In genomic region chr9:105930007-105930627, GRCh38 we compare ENCODE assay signal across 17 cellular contexts.
A peak's percentile ranks its signal among the peaks of the same experiment; 100 is the strongest.
DNase-seq lines count a peak whose midpoint lies in the region; ATAC-seq lines count a peak whose summit lies in the region.
"Had no signal": no experiment of that assay in that cellular context is flagged by ENCODE, and none has a peak within 500 bp of the region (broad histone marks: within the 10 kb centered on the region; RNA-seq: fewer than 3 reads in every experiment).

No MANE protein-coding gene starts in this region.

- DNase-seq in NCI-H1105 (lab: John Stamatoyannopoulos, UW), result peak; percentile 12
- DNase-seq in SK-N-DZ (ENCODE audit: low spot score), result peak; percentile 72
- peak; percentile 44 for DNase-seq in left cardiac atrium
- DNase-seq in pons (ENCODE audit: low spot score), result peak; percentile 17
- no peak for DNase-seq in SW 1271 (lab: John Stamatoyannopoulos, UW)
- DNase-seq in kidney tubule cell (ENCODE audit: low spot score), result no peak
- no peak for DNase-seq in activated naive CD4-positive, alpha-beta T cell (lab: John Stamatoyannopoulos, UW)
- DNase-seq: ACHN; CD4-positive, alpha-beta memory T cell; DMS79; NCI-H146; NCI-H2081 treated with DMSO at 0.1 percent for 48 hours; NCI-H226; NCI-H69; SHP77 had no signal

- intact Hi-C loops in left cardiac atrium (cut with DNase I), result no loop called here

- peak; percentile 94 to 95 for ATAC-seq in left cardiac atrium
- no peak for ATAC-seq in GM21529 (IDR thresholded peaks at IDR 0.05; ENCODE audit: unreplicated experiment)
- ATAC-seq: HepG2 had no signal

Comparison
In these comparisons a context has a peak if more than half of its experiments do, and no peak if none do; other contexts are left out.
1. DNase-seq: peak in NCI-H1105 (single experiment), SK-N-DZ (single experiment), left cardiac atrium (single experiment) and pons (single experiment); none in SW 1271 (0 of 2), kidney tubule cell (single experiment) and activated naive CD4-positive, alpha-beta T cell (0 of 4).